Comparison of ENCODE assay signal across 28 cellular contexts in the genomic region with DNA sequence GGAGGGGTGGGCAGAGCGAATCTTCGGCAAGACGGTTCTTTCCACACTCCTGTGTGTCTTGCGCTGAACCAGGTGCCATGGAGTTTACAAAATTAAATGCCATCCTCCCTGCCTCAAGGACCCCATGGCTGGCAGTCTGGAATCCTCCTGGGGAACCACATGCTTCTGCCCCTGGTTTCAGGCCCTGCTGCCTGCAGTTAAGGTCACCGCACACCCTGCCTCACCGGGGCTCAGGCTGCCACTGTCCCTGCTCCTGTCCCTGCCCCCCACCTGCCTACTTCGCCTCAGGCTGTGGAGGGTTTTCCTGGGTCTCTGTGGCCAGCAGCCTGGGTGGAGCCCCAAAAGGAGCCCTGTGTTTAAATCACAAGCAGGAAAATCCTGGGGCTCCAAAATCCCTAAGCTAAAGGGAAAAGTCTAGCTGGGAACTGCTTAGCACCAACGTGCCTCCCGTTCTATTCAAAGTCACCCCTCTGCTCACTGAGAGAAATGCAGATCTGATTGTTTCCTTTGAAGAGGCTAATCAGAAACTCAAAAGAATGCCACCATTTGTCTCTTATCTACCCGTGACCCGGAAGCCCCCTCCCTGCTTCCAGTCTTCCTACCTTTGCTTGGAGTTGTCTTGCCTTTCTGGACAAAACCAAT. TPM values are rescaled to one million over a fixed set of nuclear protein-coding genes. Genes with fewer than 3 reads are reported as not detected.
"Had no signal": no experiment of that assay in that cellular context is flagged by ENCODE, and none has a peak within 500 bp of the region (broad histone marks: within the 10 kb centered on the region; RNA-seq: fewer than 3 reads in every experiment).

No MANE protein-coding gene starts in this region.

- H3K27me3 ChIP-seq: ascending aorta, dorsolateral prefrontal cortex, esophagus squamous epithelium, pancreas had no signal

- H3K9me3 ChIP-seq: ascending aorta, esophagus squamous epithelium, gastroesophageal sphincter, heart right ventricle, left ventricle myocardium inferior, pancreas had no signal

- ATAC-seq: activated CD8-positive, alpha-beta T cell treated with anti-CD3 and anti-CD28 coated beads, Interleukin-2, amount 10 ng/mL, durations not matched to agents 7 days and 5 days; effector memory CD8-positive, alpha-beta T cell; gastroesophageal sphincter; heart right ventricle; natural killer cell; pancreas; sciatic nerve; stimulated activated naive B cell treated with anti-CD40 and anti-IgM and Interleukin-4, amounts not matched to agents 10 μg/mL and 1 μg/mL and 100 μg/mL, for 72 hours; T-cell had no signal

- H3K4me1 ChIP-seq: ascending aorta, esophagus squamous epithelium, heart right ventricle, left ventricle myocardium inferior, pancreas had no signal

- H3K36me3 ChIP-seq: ascending aorta, esophagus squamous epithelium, gastroesophageal sphincter, heart right ventricle, left ventricle myocardium inferior, pancreas had no signal

- H3K9me3 Mint-ChIP-seq: activated naive CD4-positive, alpha-beta T cell treated with anti-CD3 and anti-CD28 coated beads, Interleukin-2, amount 50 U/mL, for 24 hours; effector memory CD8-positive, alpha-beta T cell; natural killer cell; stimulated activated naive B cell treated with anti-CD40 and anti-IgM and Interleukin-4, amounts not matched to agents 10 μg/mL and 1 μg/mL and 100 μg/mL, for 72 hours; T-cell; T-helper 2 cell treated with Interferon-gamma antibody and Interleukin-4, amounts not matched to agents 5 μg/mL and 100 μg/mL, for 36 hours had no signal

- DNase-seq: activated CD4-positive, alpha-beta T cell treated with anti-CD3 and anti-CD28 coated beads, Interleukin-2, amount 50 U/mL, for 1 hour; activated CD4-positive, CD25-positive, alpha-beta regulatory T cell treated with anti-CD3 and anti-CD28 coated beads, Interleukin-2, amount 50 U/mL, for 72 hours; activated CD8-positive, alpha-beta T cell treated with anti-CD3 and anti-CD28 coated beads, Interleukin-2, amount 10 ng/mL, durations not matched to agents 7 days and 5 days; activated gamma-delta T cell treated with Interleukin-2 at 50 U/mL for 16 hours; central memory CD4-positive, alpha-beta T cell; dorsolateral prefrontal cortex; effector memory CD8-positive, alpha-beta T cell; esophagus squamous epithelium; heart right ventricle; kidney glomerular epithelial cell; left ventricle myocardium inferior; midbrain; natural killer cell; pancreas; small intestine; stimulated activated naive B cell treated with anti-CD40 and anti-IgM and Interleukin-4, amounts not matched to agents 10 μg/mL and 1 μg/mL and 100 μg/mL, for 72 hours; T-cell; trophoblast cell had no signal

- H3K36me3 Mint-ChIP-seq: activated naive CD4-positive, alpha-beta T cell treated with anti-CD3 and anti-CD28 coated beads, Interleukin-2, amount 50 U/mL, for 24 hours; natural killer cell; stimulated activated naive B cell treated with anti-CD40 and anti-IgM and Interleukin-4, amounts not matched to agents 10 μg/mL and 1 μg/mL and 100 μg/mL, for 72 hours; T-cell had no signal

- H3K4me1 Mint-ChIP-seq: activated naive CD4-positive, alpha-beta T cell treated with anti-CD3 and anti-CD28 coated beads, Interleukin-2, amount 50 U/mL, for 24 hours; natural killer cell had no signal

- H3K4me3 Mint-ChIP-seq: activated CD8-positive, alpha-beta T cell treated with anti-CD3 and anti-CD28 coated beads, Interleukin-2, amount 10 ng/mL, durations not matched to agents 7 days and 5 days; activated naive CD4-positive, alpha-beta T cell treated with anti-CD3 and anti-CD28 coated beads, Interleukin-2, amount 50 U/mL, for 24 hours; effector memory CD8-positive, alpha-beta T cell; natural killer cell; stimulated activated naive B cell treated with anti-CD40 and anti-IgM and Interleukin-4, amounts not matched to agents 10 μg/mL and 1 μg/mL and 100 μg/mL, for 72 hours; T-cell; T-helper 2 cell treated with Interferon-gamma antibody and Interleukin-4, amounts not matched to agents 5 μg/mL and 100 μg/mL, for 36 hours had no signal

- H3K4me3 ChIP-seq: ascending aorta, dorsolateral prefrontal cortex, esophagus squamous epithelium, gastroesophageal sphincter, heart right ventricle, left ventricle myocardium inferior, pancreas had no signal

- H3K27ac ChIP-seq: ascending aorta, dorsolateral prefrontal cortex, esophagus squamous epithelium, gastroesophageal sphincter, heart right ventricle, left ventricle myocardium inferior, pancreas, VCaP had no signal

- H3K27ac Mint-ChIP-seq: activated CD8-positive, alpha-beta T cell treated with anti-CD3 and anti-CD28 coated beads, Interleukin-2, amount 10 ng/mL, durations not matched to agents 7 days and 5 days; activated naive CD4-positive, alpha-beta T cell treated with anti-CD3 and anti-CD28 coated beads, Interleukin-2, amount 50 U/mL, for 24 hours; effector memory CD8-positive, alpha-beta T cell; natural killer cell; stimulated activated naive B cell treated with anti-CD40 and anti-IgM and Interleukin-4, amounts not matched to agents 10 μg/mL and 1 μg/mL and 100 μg/mL, for 72 hours; T-cell; T-helper 2 cell treated with Interferon-gamma antibody and Interleukin-4, amounts not matched to agents 5 μg/mL and 100 μg/mL, for 36 hours had no signal

RNA-seq across cellular contexts. Expression of gene TTLL2, which starts 10.6 kb away (rescaled TPM):
- total RNA-seq: activated CD8-positive, alpha-beta T cell treated with anti-CD3 and anti-CD28 coated beads, Interleukin-2, amount 10 ng/mL, durations not matched to agents 7 days and 5 days; ascending aorta; esophagus squamous epithelium; gastroesophageal sphincter; heart right ventricle; left ventricle myocardium inferior; lung microvascular endothelial cell; natural killer cell; pancreas; pulmonary artery endothelial cell; sciatic nerve; T-cell had no signal
- polyA plus RNA-seq: adipose tissue, heart right ventricle, pancreas, small intestine had no signal

RNA-seq across cellular contexts. Expression of gene UNC93A, which starts 23.2 kb away (rescaled TPM):
- total RNA-seq: activated CD8-positive, alpha-beta T cell treated with anti-CD3 and anti-CD28 coated beads, Interleukin-2, amount 10 ng/mL, durations not matched to agents 7 days and 5 days; ascending aorta; gastroesophageal sphincter; heart right ventricle; left ventricle myocardium inferior; lung microvascular endothelial cell; natural killer cell; pancreas; pulmonary artery endothelial cell; sciatic nerve; T-cell; temporal lobe had no signal
- polyA plus RNA-seq: adipose tissue, heart right ventricle, pancreas had no signal
